Comparison of ENCODE assay signal across 8 cellular contexts in genomic region chr5:130897537-130898195, GRCh38.
DNase-seq lines count a peak whose midpoint lies in the region; ATAC-seq and TF ChIP-seq lines count a peak whose summit lies in the region.
"Not testable (repeated sequence)": the region's sequence is repeated elsewhere in the genome, so short reads cannot be mapped to it uniquely, and the experiment has no call there.

No MANE protein-coding gene starts in this region.

- peak overlapping the region; percentile 52 for H3K4me3 ChIP-seq in Caco-2 (ENCODE audit: low read depth, low read length)
- H3K4me3 ChIP-seq in Panc1 (ENCODE audit: low read depth in 2 of 2, low read length in 2 of 2) = peak overlapping the region; percentile 42 to 57
- H3K4me3 ChIP-seq in iPS-20b (ENCODE audit: low read length) = peak overlapping the region; percentile 33; the same call in 1 of the 2 replicates
- peak overlapping the region; percentile 24 for H3K4me3 ChIP-seq in smooth muscle cell

- H3K27ac Mint-ChIP-seq in Caco-2 (ENCODE audit: unreplicated experiment) (peak overlapping the region; percentile 99), MCF 10A (ENCODE audit: low read depth, unreplicated experiment) (peak overlapping the region; percentile 88)

- 69% methylated on average over 24 of the region's 24 CpGs for WGBS in smooth muscle cell (ENCODE audit: low lambda C conversion rate)

- H3K36me3 ChIP-seq in Caco-2 (ENCODE audit: control insufficient read depth, insufficient read depth, low read length); Panc1 (ENCODE audit: control insufficient read depth, insufficient read depth, low read length); iPS-20b (ENCODE audit: insufficient read depth, low read depth, low read length); smooth muscle cell (ENCODE audit: low read depth): not testable (repeated sequence)

- POLR2A ChIA-PET in Caco-2 (lab: Charles Lee); Panc1 (lab: Charles Lee); MCF 10A (lab: Yijun Ruan, JAX): not testable (repeated sequence)

- H2AFZ ChIP-seq in smooth muscle cell (ENCODE audit: low read depth) = not testable (repeated sequence)

- peaks cover 11% of the 10 kb centered on the region; the same call in 1 of the 2 replicates for H3K4me1 ChIP-seq in Caco-2
- H3K4me1 ChIP-seq in Panc1 (ENCODE audit: control insufficient read depth, insufficient read depth, low read length); iPS-20b (ENCODE audit: insufficient read depth, low read length); smooth muscle cell (ENCODE audit: low read depth): not testable (repeated sequence)

- H3K79me2 ChIP-seq in smooth muscle cell (ENCODE audit: low read depth) = not testable (repeated sequence)

- DNase-seq in Caco-2 (peak; percentile 79 to 89), HT-29 (ENCODE audit: low spot score) (peak; percentile 66), NCI-H1694 (lab: John Stamatoyannopoulos, UW) (peak; percentile 0), NCI-H460 (ENCODE audit: extremely low read depth, low read depth) (peak; percentile 54), MCF 10A (ENCODE audit: unreplicated experiment) (peak; percentile 80)
- not testable (repeated sequence) for DNase-seq in Panc1 (ENCODE audit: low read depth, low spot score); smooth muscle cell (lab: John Stamatoyannopoulos, UW; ENCODE audit: unreplicated experiment)

- H3K36me3 Mint-ChIP-seq in Caco-2 (ENCODE audit: insufficient read depth, unreplicated experiment) = peaks cover 20% of the 10 kb centered on the region
- not testable (repeated sequence) for H3K36me3 Mint-ChIP-seq in MCF 10A (ENCODE audit: insufficient read depth, unreplicated experiment)

- peaks cover 16% of the 10 kb centered on the region for H3K4me1 Mint-ChIP-seq in Caco-2 (ENCODE audit: low read depth, unreplicated experiment)
- not testable (repeated sequence) for H3K4me1 Mint-ChIP-seq in MCF 10A (ENCODE audit: insufficient read depth, unreplicated experiment)

- not testable (repeated sequence) for H4K20me1 ChIP-seq in smooth muscle cell (ENCODE audit: low read depth)

- peak overlapping the region; percentile 100 for H3K4me3 Mint-ChIP-seq in Caco-2 (ENCODE audit: unreplicated experiment)
- peak overlapping the region; percentile 80 for H3K4me3 Mint-ChIP-seq in MCF 10A (ENCODE audit: unreplicated experiment)

- peak overlapping the region; percentile 17 for H3K4me2 ChIP-seq in smooth muscle cell

- H3K27ac ChIP-seq in Panc1 (ENCODE audit: low read length); iPS-20b (ENCODE audit: low read length); smooth muscle cell (ENCODE audit: low read depth): not testable (repeated sequence)

- not testable (repeated sequence) for TF ChIP-seq CTCF in Caco-2 (IDR thresholded peaks at IDR 0.05; ENCODE audit: insufficient read depth in 1 of 2, low read depth in 1 of 2, low read length in 1 of 2, severe bottlenecking in 1 of 2, unreplicated experiment in 1 of 2); Panc1 (IDR thresholded peaks at IDR 0.05); MCF 10A (IDR thresholded peaks at IDR 0.05; ENCODE audit: unreplicated experiment); smooth muscle cell (IDR thresholded peaks at IDR 0.05; ENCODE audit: borderline replicate concordance, insufficient read depth, poor library complexity, severe bottlenecking)

- CTCF ChIA-PET in Caco-2 (lab: Charles Lee) = interaction anchor here (1.0 kb wide), 1 partner anchor 22 kb away, joined by 3 read pairs; no protein-coding TSS in a partner anchor
- CTCF ChIA-PET in Panc1 (lab: Charles Lee) = not testable (repeated sequence)
- CTCF ChIA-PET in MCF 10A (lab: Yijun Ruan, JAX) = interaction anchor here (0.7 to 0.9 kb wide), 2 partner anchors 23 to 26 kb away, joined by 3 to 7 read pairs; no protein-coding TSS in a partner anchor

- H3F3A ChIP-seq in smooth muscle cell (ENCODE audit: low read depth) = not testable (repeated sequence)

- H3K9ac ChIP-seq in iPS-20b (ENCODE audit: low read depth, low read length); smooth muscle cell (ENCODE audit: low read depth): not testable (repeated sequence)

- H3K27me3 ChIP-seq in Caco-2 (replicated peaks; ENCODE audit: control insufficient read depth, insufficient read depth, low read length); Panc1 (ENCODE audit: control insufficient read depth, insufficient read depth, low read length); iPS-20b (ENCODE audit: insufficient read depth, low read length); smooth muscle cell (ENCODE audit: low read depth): not testable (repeated sequence)

- not testable (repeated sequence) for BruUV-seq in Caco-2 (replicated peaks; lab: Mats Ljungman, UMichigan); Panc1 (replicated peaks; lab: Mats Ljungman, UMichigan); MCF 10A (replicated peaks; lab: Mats Ljungman, UMichigan)

- in situ Hi-C loops in Panc1 (cut with HindIII; ENCODE audit: low pct_unique_long_range_greater_than_20kb, low sequenced_read_pairs) = not testable (repeated sequence)

- not testable (repeated sequence) for H3K9me3 ChIP-seq in Caco-2; Panc1 (ENCODE audit: control insufficient read depth, insufficient read depth, low read depth, low read length); iPS-20b (ENCODE audit: insufficient read depth, low read depth, low read length); smooth muscle cell (replicated peaks; ENCODE audit: low read depth)

- intact Hi-C loops in Caco-2 (cut with micrococcal nuclease; ENCODE audit: unreplicated experiment) = loop anchor here (1.0 kb wide), 3 partner anchors 12 to 57 kb away; no protein-coding TSS in a partner anchor
- intact Hi-C loops in Panc1 (cut with micrococcal nuclease; ENCODE audit: unreplicated experiment); MCF 10A (cut with micrococcal nuclease): not testable (repeated sequence)

- 0 out of 2 replicates have a peak, but pooled peaks have one; percentile 65 for ATAC-seq in Panc1

- peaks cover 20% of the 10 kb centered on the region for H3K9me3 Mint-ChIP-seq in Caco-2 (ENCODE audit: unreplicated experiment)
- H3K9me3 Mint-ChIP-seq in MCF 10A (ENCODE audit: unreplicated experiment) = peaks cover 22% of the 10 kb centered on the region

- not testable (repeated sequence) for H3K27me3 Mint-ChIP-seq in Caco-2 (ENCODE audit: insufficient read depth, unreplicated experiment); MCF 10A (ENCODE audit: insufficient read depth, unreplicated experiment)
